In genomic region chr14:105888151-105888550, GRCh38 we compare ENCODE assay signal across 18 cellular contexts.
DNase-seq lines count a peak whose midpoint lies in the region; ATAC-seq and TF ChIP-seq lines count a peak whose summit lies in the region.
"Had no signal": no experiment of that assay in that cellular context is flagged by ENCODE, and none has a peak within 500 bp of the region (broad histone marks: within the 10 kb centered on the region; RNA-seq: fewer than 3 reads in every experiment).

No MANE protein-coding gene starts in this region.

- H3K79me2 ChIP-seq in H9 (ENCODE audit: insufficient read depth, low read length) = no peaks in the 10 kb centered on the region

- no peaks in the 10 kb centered on the region for H4K20me1 ChIP-seq in H9 (ENCODE audit: control insufficient read depth, insufficient read depth, insufficient read length)

- no peak overlapping the region for H3K56ac ChIP-seq in H9 (ENCODE audit: insufficient read length, low read depth, low read length)

- H2BK120ac ChIP-seq in H9 (ENCODE audit: low read depth, low read length, poor library complexity, severe bottlenecking) = no peak overlapping the region

- H3K9me3 Mint-ChIP-seq in activated naive CD4-positive, alpha-beta T cell treated with anti-CD3 and anti-CD28 coated beads for 36 hours = no peaks in the 10 kb centered on the region
- peaks cover 71 to 85% of the 10 kb centered on the region in 2 experiments for H3K9me3 Mint-ChIP-seq in H9

- H2AFZ ChIP-seq in H9 (ENCODE audit: low read length) = no peak overlapping the region

- no peak overlapping the region for H2BK15ac ChIP-seq in H9 (ENCODE audit: low read depth, low read length)

- H3T11ph ChIP-seq in H9 (ENCODE audit: low read length) = no peak overlapping the region

- H2BK12ac ChIP-seq in H9 (ENCODE audit: insufficient read length, low read depth, low read length) = no peak overlapping the region

- H3K27ac Mint-ChIP-seq in activated naive CD4-positive, alpha-beta T cell treated with anti-CD3 and anti-CD28 coated beads for 36 hours = no peak overlapping the region
- peak overlapping the region in 1 of 3 experiments; percentile 48; a peak in 1 of 7 replicates for H3K27ac Mint-ChIP-seq in H9
- H3K27ac Mint-ChIP-seq: CD14-positive monocyte had no signal

- no peaks in the 10 kb centered on the region for H3K36me3 Mint-ChIP-seq in activated naive CD4-positive, alpha-beta T cell treated with anti-CD3 and anti-CD28 coated beads for 36 hours (ENCODE audit: low read depth)
- H3K36me3 Mint-ChIP-seq in H9 (ENCODE audit: insufficient read depth in 1 of 3, low read depth in 3 of 3) = peaks cover 4 to 23% (median 9%) of the 10 kb centered on the region in 3 experiments; a peak in 5 of 7 replicates
- H3K36me3 Mint-ChIP-seq: CD14-positive monocyte had no signal

- no peak for TF ChIP-seq EP300 in ovary (IDR thresholded peaks at IDR 0.05)

- no peak overlapping the region for H2BK5ac ChIP-seq in H9 (ENCODE audit: insufficient read length, low read length)

- no peak overlapping the region for H2AK5ac ChIP-seq in H9 (ENCODE audit: insufficient read length, low read length)

- H4K5ac ChIP-seq in H9 (ENCODE audit: insufficient read length, low read depth, low read length) = no peak overlapping the region

- H3K4me1 Mint-ChIP-seq in activated naive CD4-positive, alpha-beta T cell treated with anti-CD3 and anti-CD28 coated beads for 36 hours (ENCODE audit: low read depth) = no peaks in the 10 kb centered on the region
- no peaks in the 10 kb centered on the region for H3K4me1 Mint-ChIP-seq in H9
- H3K4me1 Mint-ChIP-seq: CD14-positive monocyte had no signal

- CTCF ChIA-PET in activated naive CD4-positive, alpha-beta T cell treated with anti-CD3 and anti-CD28 coated beads for 36 hours (lab: Charles Lee) = no interaction called here
- CTCF ChIA-PET in GM10248 (lab: Yijun Ruan, JAX) = no interaction called here

- no peak for TF ChIP-seq CTCF in GM10248 (IDR thresholded peaks at IDR 0.05; ENCODE audit: control extremely low read depth, extremely low read depth, low read depth, missing control alignments)
- TF ChIP-seq CTCF in RWPE2 (IDR thresholded peaks at IDR 0.05; ENCODE audit: poor library complexity, severe bottlenecking) = no peak
- no peak for TF ChIP-seq CTCF in ovary (IDR thresholded peaks at IDR 0.05)
- no peak for TF ChIP-seq CTCF in H9 (conservative IDR thresholded peaks at IDR 0.05)

- no peak overlapping the region for H3K4me3 ChIP-seq in RWPE2 (ENCODE audit: severe bottlenecking)
- H3K4me3 ChIP-seq in ovary = no peak overlapping the region
- H3K4me3 ChIP-seq: A549, SK-N-MC had no signal

- H3K4me1 ChIP-seq in RWPE2 (ENCODE audit: insufficient read depth, poor library complexity, severe bottlenecking) = no peaks in the 10 kb centered on the region
- H3K4me1 ChIP-seq in ovary (ENCODE audit: insufficient read depth) = no peaks in the 10 kb centered on the region
- no peaks in the 10 kb centered on the region for H3K4me1 ChIP-seq in H9 (ENCODE audit: insufficient read depth, low read length)
- H3K4me1 ChIP-seq: A549 had no signal

- no peak for ATAC-seq in RWPE2 (ENCODE audit: low read depth)
- ATAC-seq: A549, PC-3 had no signal

- H4K91ac ChIP-seq in H9 (ENCODE audit: insufficient read length, low read depth, low read length) = no peak overlapping the region

- no peak for TF ChIP-seq POLR2A in ovary (IDR thresholded peaks at IDR 0.05)

- H3K23ac ChIP-seq in H9 (ENCODE audit: insufficient read length, low read depth, low read length) = no peak overlapping the region

- no peak overlapping the region for H4K8ac ChIP-seq in H9 (replicated peaks; ENCODE audit: insufficient read length, low read depth, low read length)

- no peaks in the 10 kb centered on the region for H3K27me3 ChIP-seq in RWPE2 (ENCODE audit: insufficient read depth, poor library complexity, severe bottlenecking)
- no peaks in the 10 kb centered on the region for H3K27me3 ChIP-seq in ovary
- H3K27me3 ChIP-seq in H9 (ENCODE audit: insufficient read depth, low read length) = no peaks in the 10 kb centered on the region

- peak; percentile 3 for DNase-seq in activated naive CD4-positive, alpha-beta T cell treated with anti-CD3 and anti-CD28 coated beads for 36 hours
- no peak for DNase-seq in activated naive CD4-positive, alpha-beta T cell treated with anti-CD3 and anti-CD28 coated beads, Interleukin-2, amount 50 U/mL, for 16 hours
- DNase-seq in GM10248 (ENCODE audit: extremely low spot score) = peak; percentile 0
- DNase-seq in RWPE2 (ENCODE audit: low spot score) = peak; percentile 31
- DNase-seq in ovary = peak in 3 of 5 donors; percentile 1 to 2 (median 1)
- DNase-seq in NOMO-1 treated with dmso at 0.1 percent for 144 hours (lab: John Stamatoyannopoulos, UW; ENCODE audit: unreplicated experiment) = no peak
- no peak for DNase-seq in NCI-H2196 treated with DMSO at 0.1 percent for 48 hours (lab: John Stamatoyannopoulos, UW; ENCODE audit: unreplicated experiment)
- no peak for DNase-seq in H9
- DNase-seq: COR-L47, DMS153, EL, NCI-H1436 treated with DMSO at 0.1 percent for 48 hours, NCI-H2081 treated with DMSO at 0.1 percent for 48 hours, NCI-H2227 treated with DMSO at 0.1 percent for 48 hours, PC-3 had no signal

- no peaks in the 10 kb centered on the region for H3K79me1 ChIP-seq in H9 (ENCODE audit: insufficient read depth, low read depth, low read length, poor library complexity, severe bottlenecking)

- H3K27ac ChIP-seq in RWPE2 (ENCODE audit: poor library complexity, severe bottlenecking) (no peak overlapping the region), ovary (no peak overlapping the region), H9 (ENCODE audit: insufficient read length, low read depth, low read length) (no peak overlapping the region)
- H3K27ac ChIP-seq: A549, SK-N-MC had no signal

- H3K36me3 ChIP-seq in RWPE2 (ENCODE audit: low read depth) (no peaks in the 10 kb centered on the region), ovary (no peaks in the 10 kb centered on the region)

- H3K14ac ChIP-seq in H9 (ENCODE audit: insufficient read depth, low read length) = no peak overlapping the region

- no peak overlapping the region for H3K9ac ChIP-seq in H9 (ENCODE audit: extremely low read depth, insufficient read length, low read length)

- no peak overlapping the region for H3K4me3 Mint-ChIP-seq in activated naive CD4-positive, alpha-beta T cell treated with anti-CD3 and anti-CD28 coated beads for 36 hours
- no peak overlapping the region; a peak in 1 of 5 replicates for H3K4me3 Mint-ChIP-seq in H9

- no peak overlapping the region for H3K18ac ChIP-seq in H9 (ENCODE audit: insufficient read length, low read depth, low read length)

- POLR2A ChIA-PET in GM10248 (lab: Yijun Ruan, JAX) = no interaction called here

- H3K9me3 ChIP-seq in RWPE2 (ENCODE audit: severe bottlenecking) = no peaks in the 10 kb centered on the region
- H3K9me3 ChIP-seq in ovary = no peaks in the 10 kb centered on the region
- peaks cover 63% of the 10 kb centered on the region for H3K9me3 ChIP-seq in H9 (ENCODE audit: control insufficient read depth, low read depth, low read length)
- H3K9me3 ChIP-seq: A549 had no signal

- WGBS in ovary, 3 donors = 78 to 92% (median 82%) methylated on average over 2 of the region's 2 CpGs
- WGBS in H9 (ENCODE audit: extremely low coverage, insufficient read length, low lambda C conversion rate) = no CpG with 5 or more reads among the region's 2 CpGs

- no peak overlapping the region for H3K4me2 ChIP-seq in H9 (ENCODE audit: insufficient read depth, insufficient read length, low read length)
- H3K4me2 ChIP-seq: A549 had no signal

- peaks cover 19% of the 10 kb centered on the region for H3K27me3 Mint-ChIP-seq in activated naive CD4-positive, alpha-beta T cell treated with anti-CD3 and anti-CD28 coated beads for 36 hours (ENCODE audit: low read depth)
- peaks cover 2% of the 10 kb centered on the region; the same call in 1 of the 2 replicates for H3K27me3 Mint-ChIP-seq in H9 (ENCODE audit: low read depth)

- H2BK20ac ChIP-seq in H9 (ENCODE audit: low read depth, low read length, poor library complexity, severe bottlenecking) = no peak overlapping the region

- H3K4ac ChIP-seq in H9 (ENCODE audit: low read depth, low read length) = no peak overlapping the region

- H3K23me2 ChIP-seq in H9 (ENCODE audit: insufficient read length, low read depth, low read length, poor library complexity, severe bottlenecking) = no peaks in the 10 kb centered on the region

- intact Hi-C loops in activated naive CD4-positive, alpha-beta T cell treated with anti-CD3 and anti-CD28 coated beads for 36 hours (cut with micrococcal nuclease) = no loop called here
- intact Hi-C loops in ovary (cut with DNase I) = no loop called here

Comparison
In these comparisons a context has a peak if more than half of its experiments do, and no peak if none do; other contexts are left out.
1. DNase-seq: peak in activated naive CD4-positive, alpha-beta T cell treated with anti-CD3 and anti-CD28 coated beads for 36 hours (single experiment), GM10248 (single experiment), RWPE2 (single experiment) and ovary (3 of 5); none in activated naive CD4-positive, alpha-beta T cell treated with anti-CD3 and anti-CD28 coated beads, Interleukin-2, amount 50 U/mL, for 16 hours (single experiment), NOMO-1 treated with dmso at 0.1 percent for 144 hours (single experiment), NCI-H2196 treated with DMSO at 0.1 percent for 48 hours (single experiment) and H9 (single experiment).